28 cellular contexts compared by ENCODE assay signal in the genomic region with DNA sequence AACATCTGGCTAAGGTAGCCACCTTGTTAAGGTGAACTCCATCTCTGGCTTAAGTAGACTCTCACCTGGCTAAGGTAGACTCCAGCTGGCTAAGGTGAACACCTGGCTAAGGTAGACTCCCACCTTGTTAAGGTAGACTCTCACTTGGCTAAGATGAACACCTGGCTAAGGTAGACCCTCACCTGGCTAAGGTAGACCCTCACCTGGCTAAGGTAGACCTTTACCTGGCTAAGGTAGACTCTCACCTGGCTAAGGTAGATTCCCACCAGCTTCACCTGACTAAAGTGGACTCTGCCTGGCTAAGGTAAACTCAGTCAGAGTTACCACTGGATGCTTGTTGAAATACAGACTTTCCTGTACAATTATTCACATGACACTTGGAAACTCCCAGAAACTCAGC. TPM values are rescaled to one million over a fixed set of nuclear protein-coding genes. Genes with fewer than 3 reads are reported as not detected.
DNase-seq lines count a peak whose midpoint lies in the region; ATAC-seq and TF ChIP-seq lines count a peak whose summit lies in the region.
"Had no signal": no experiment of that assay in that cellular context is flagged by ENCODE, and none has a peak within 500 bp of the region (broad histone marks: within the 10 kb centered on the region; RNA-seq: fewer than 3 reads in every experiment).

No MANE protein-coding gene starts in this region.

- no peaks in the 10 kb centered on the region for H3K27me3 ChIP-seq in CD4-positive, alpha-beta T cell (ENCODE audit: control insufficient read depth, insufficient read depth, low read length)
- H3K27me3 ChIP-seq: body of pancreas, SJCRH30, stomach, upper lobe of left lung had no signal

- H3K4me1 Mint-ChIP-seq in T-helper 2 cell treated with Interferon-gamma antibody and Interleukin-4, amounts not matched to agents 5 μg/mL and 100 μg/mL, for 36 hours (ENCODE audit: low read depth), result peaks cover 58% of the 10 kb centered on the region
- H3K4me1 Mint-ChIP-seq in CD4-positive, alpha-beta T cell (ENCODE audit: low read depth), result peaks cover 86% of the 10 kb centered on the region
- peaks cover 61% of the 10 kb centered on the region for H3K4me1 Mint-ChIP-seq in activated CD4-positive, alpha-beta memory T cell treated with anti-CD3 and anti-CD28 coated beads for 36 hours (ENCODE audit: low read depth)
- H3K4me1 Mint-ChIP-seq in immature natural killer cell, result peaks cover 45 to 46% of the 10 kb centered on the region in 2 donors
- H3K4me1 Mint-ChIP-seq in stimulated activated naive B cell treated with anti-CD40 and anti-IgM and Interleukin-4, amounts not matched to agents 10 μg/mL and 1 μg/mL and 100 μg/mL, for 72 hours, result peaks cover 12 to 23% of the 10 kb centered on the region in 2 donors
- H3K4me1 Mint-ChIP-seq: endodermal cell had no signal

- H3K27ac Mint-ChIP-seq in T-helper 2 cell treated with Interferon-gamma antibody and Interleukin-4, amounts not matched to agents 5 μg/mL and 100 μg/mL, for 36 hours, result peak overlapping the region; percentile 94
- H3K27ac Mint-ChIP-seq in CD4-positive, alpha-beta T cell, result peak overlapping the region; percentile 83
- peak overlapping the region; percentile 86 for H3K27ac Mint-ChIP-seq in activated CD4-positive, alpha-beta memory T cell treated with anti-CD3 and anti-CD28 coated beads for 36 hours
- H3K27ac Mint-ChIP-seq in immature natural killer cell, result peak overlapping the region; percentile 88 to 98 (median 94)
- H3K27ac Mint-ChIP-seq in stimulated activated naive B cell treated with anti-CD40 and anti-IgM and Interleukin-4, amounts not matched to agents 10 μg/mL and 1 μg/mL and 100 μg/mL, for 72 hours, result no peak overlapping the region
- H3K27ac Mint-ChIP-seq: endodermal cell, WTC11 had no signal

- POLR2A ChIA-PET in CD4-positive, alpha-beta T cell (lab: Charles Lee), result interaction anchor here (0.7 to 3.3 kb wide), 9 partner anchors 9 to 1516 kb away, joined by 3 to 27 read pairs (median 6); partner anchors contain the start of genes PIN1, SWSAP1, UBL5 and ZNF846
- POLR2A ChIA-PET in activated CD4-positive, alpha-beta memory T cell treated with anti-CD3 and anti-CD28 coated beads for 36 hours (lab: Charles Lee), result interaction anchor here (1.2 kb wide), 1 partner anchor 8 kb away, joined by 3 read pairs; no protein-coding TSS in a partner anchor

- H3K27me3 Mint-ChIP-seq in T-helper 2 cell treated with Interferon-gamma antibody and Interleukin-4, amounts not matched to agents 5 μg/mL and 100 μg/mL, for 36 hours (ENCODE audit: low read depth), result no peaks in the 10 kb centered on the region
- H3K27me3 Mint-ChIP-seq in CD4-positive, alpha-beta T cell, result no peaks in the 10 kb centered on the region
- H3K27me3 Mint-ChIP-seq in activated CD4-positive, alpha-beta memory T cell treated with anti-CD3 and anti-CD28 coated beads for 36 hours, result no peaks in the 10 kb centered on the region
- H3K27me3 Mint-ChIP-seq in immature natural killer cell (ENCODE audit: low read depth in 3 of 3), result peaks cover 0 to 4% (median 1%) of the 10 kb centered on the region in 3 donors
- H3K27me3 Mint-ChIP-seq in stimulated activated naive B cell treated with anti-CD40 and anti-IgM and Interleukin-4, amounts not matched to agents 10 μg/mL and 1 μg/mL and 100 μg/mL, for 72 hours, result peaks cover 0 to 5% of the 10 kb centered on the region in 2 donors

- H3K27ac ChIP-seq in CD4-positive, alpha-beta T cell (ENCODE audit: low read depth, low read length), result peak overlapping the region; percentile 84
- H3K27ac ChIP-seq: body of pancreas, psoas muscle, SJCRH30, upper lobe of left lung had no signal

- no peak for ATAC-seq in CD4-positive, alpha-beta T cell (ENCODE audit: poor library complexity)
- ATAC-seq in stimulated activated naive B cell treated with anti-CD40 and anti-IgM and Interleukin-4, amounts not matched to agents 10 μg/mL and 1 μg/mL and 100 μg/mL, for 72 hours (replicated peaks), result no peak
- ATAC-seq: body of pancreas, left colon, Panc1, psoas muscle, WTC11 had no signal

- H3K9me3 Mint-ChIP-seq in T-helper 2 cell treated with Interferon-gamma antibody and Interleukin-4, amounts not matched to agents 5 μg/mL and 100 μg/mL, for 36 hours, result no peaks in the 10 kb centered on the region
- H3K9me3 Mint-ChIP-seq in CD4-positive, alpha-beta T cell, result no peaks in the 10 kb centered on the region
- no peaks in the 10 kb centered on the region for H3K9me3 Mint-ChIP-seq in activated CD4-positive, alpha-beta memory T cell treated with anti-CD3 and anti-CD28 coated beads for 36 hours
- no peaks in the 10 kb centered on the region for H3K9me3 Mint-ChIP-seq in immature natural killer cell
- H3K9me3 Mint-ChIP-seq in stimulated activated naive B cell treated with anti-CD40 and anti-IgM and Interleukin-4, amounts not matched to agents 10 μg/mL and 1 μg/mL and 100 μg/mL, for 72 hours, result peaks cover 0 to 3% of the 10 kb centered on the region in 2 donors
- H3K9me3 Mint-ChIP-seq: endodermal cell, nephron progenitor cell, WTC11 had no signal

- DNase-seq in T-helper 2 cell treated with Interferon-gamma antibody and Interleukin-4, amounts not matched to agents 5 μg/mL and 100 μg/mL, for 36 hours (ENCODE audit: low spot score), result no peak
- DNase-seq in T-helper 2 cell (no peak), immature natural killer cell (no peak), midbrain (lab: John Stamatoyannopoulos, UW) (no peak), mucosa of gallbladder (ENCODE audit: low spot score) (no peak)
- DNase-seq in CD4-positive, alpha-beta T cell, result no peak
- no peak for DNase-seq in activated CD4-positive, alpha-beta memory T cell treated with anti-CD3 and anti-CD28 coated beads for 36 hours
- DNase-seq in stimulated activated naive B cell treated with anti-CD40 and anti-IgM and Interleukin-4, amounts not matched to agents 10 μg/mL and 1 μg/mL and 100 μg/mL, for 72 hours, result no peak
- DNase-seq: 8988T, activated gamma-delta T cell treated with Interleukin-2 at 50 U/mL for 16 hours, body of pancreas, Calu3, EL, endodermal cell, glutamatergic neuron, left colon, mesenchymal stem cell, NCI-H1092 treated with DMSO at 0.1 percent for 48 hours, NCI-H2081, NCI-H446 treated with DMSO at 0.1 percent for 48 hours, nephron progenitor cell, psoas muscle, SJCRH30, stomach, upper lobe of left lung had no signal

- peak overlapping the region; percentile 92 for H3K4me3 Mint-ChIP-seq in T-helper 2 cell treated with Interferon-gamma antibody and Interleukin-4, amounts not matched to agents 5 μg/mL and 100 μg/mL, for 36 hours
- H3K4me3 Mint-ChIP-seq in CD4-positive, alpha-beta T cell, result peak overlapping the region; percentile 87
- no peak overlapping the region for H3K4me3 Mint-ChIP-seq in activated CD4-positive, alpha-beta memory T cell treated with anti-CD3 and anti-CD28 coated beads for 36 hours
- peak overlapping the region; percentile 79 to 98 (median 89) for H3K4me3 Mint-ChIP-seq in immature natural killer cell
- no peak overlapping the region for H3K4me3 Mint-ChIP-seq in stimulated activated naive B cell treated with anti-CD40 and anti-IgM and Interleukin-4, amounts not matched to agents 10 μg/mL and 1 μg/mL and 100 μg/mL, for 72 hours
- H3K4me3 Mint-ChIP-seq: endodermal cell, nephron progenitor cell, WTC11 had no signal

- H3K9me3 ChIP-seq in CD4-positive, alpha-beta T cell (ENCODE audit: control insufficient read depth, low read length), result no peaks in the 10 kb centered on the region
- H3K9me3 ChIP-seq: body of pancreas, HAP-1, psoas muscle, SJCRH30, stomach, upper lobe of left lung had no signal

- H3K36me3 Mint-ChIP-seq in T-helper 2 cell treated with Interferon-gamma antibody and Interleukin-4, amounts not matched to agents 5 μg/mL and 100 μg/mL, for 36 hours (ENCODE audit: low read depth), result peaks cover 8% of the 10 kb centered on the region
- peaks cover 33% of the 10 kb centered on the region for H3K36me3 Mint-ChIP-seq in CD4-positive, alpha-beta T cell (ENCODE audit: low read depth)
- peaks cover 5% of the 10 kb centered on the region for H3K36me3 Mint-ChIP-seq in activated CD4-positive, alpha-beta memory T cell treated with anti-CD3 and anti-CD28 coated beads for 36 hours
- peaks cover 3 to 9% (median 6%) of the 10 kb centered on the region in 3 donors for H3K36me3 Mint-ChIP-seq in immature natural killer cell
- peaks cover 11% of the 10 kb centered on the region in 2 donors for H3K36me3 Mint-ChIP-seq in stimulated activated naive B cell treated with anti-CD40 and anti-IgM and Interleukin-4, amounts not matched to agents 10 μg/mL and 1 μg/mL and 100 μg/mL, for 72 hours

- intact Hi-C loops in CD4-positive, alpha-beta T cell (cut with DNase I, micrococcal nuclease), result loop anchor here in 1 of 2 experiments (10.0 kb wide), 1 partner anchor 366 kb away; no protein-coding TSS in a partner anchor
- intact Hi-C loops in activated CD4-positive, alpha-beta memory T cell treated with anti-CD3 and anti-CD28 coated beads for 36 hours (cut with micrococcal nuclease), result loop anchor here (2.0 kb wide), 1 partner anchor 24 kb away; the partner anchor contains the start of gene PIN1

- TF ChIP-seq CTCF in CD4-positive, alpha-beta T cell (IDR thresholded peaks at IDR 0.05), result no peak

- CTCF ChIA-PET in CD4-positive, alpha-beta T cell (lab: Charles Lee), result interaction anchor here (0.9 kb wide), 1 partner anchor 411 kb away, joined by 3 read pairs; no protein-coding TSS in a partner anchor
- CTCF ChIA-PET in activated CD4-positive, alpha-beta memory T cell treated with anti-CD3 and anti-CD28 coated beads for 36 hours (lab: Charles Lee), result interaction anchor here (1.0 to 1.3 kb wide), 3 partner anchors 11 to 530 kb away, joined by 3 read pairs; no protein-coding TSS in a partner anchor

RNA-seq across cellular contexts. Expression of gene PIN1, which starts 23.6 kb away (rescaled TPM):
- 10 to 100 TPM; 33.2 to 35.3 TPM for total RNA-seq in CD4-positive, alpha-beta T cell
- total RNA-seq in activated CD4-positive, alpha-beta memory T cell treated with anti-CD3 and anti-CD28 coated beads for 36 hours, result 10 to 100 TPM; 85.4 to 86.1 TPM
- polyA plus RNA-seq in immature natural killer cell, result 100 to 1,000 TPM; 143 to 227 (median 183) TPM
- total RNA-seq in mucosa of gallbladder, result 90.8 TPM

RNA-seq across cellular contexts. Expression of gene UBL5, which starts 31.0 kb away (rescaled TPM):
- total RNA-seq in CD4-positive, alpha-beta T cell, result 100 to 1,000 TPM; 163 to 165 TPM
- total RNA-seq in activated CD4-positive, alpha-beta memory T cell treated with anti-CD3 and anti-CD28 coated beads for 36 hours, result 100 to 1,000 TPM; 334 to 346 TPM
- polyA plus RNA-seq in immature natural killer cell, result 1,000 to 10,000 TPM in 1 of 3 donors, 100 to 1,000 TPM in 2; 610 to 1,222 (median 775) TPM
- 283 TPM for total RNA-seq in mucosa of gallbladder

RNA-seq across cellular contexts. Expression of gene FBXL12, which starts 39.9 kb away (rescaled TPM):
- 10 to 100 TPM; 33.4 to 38.4 TPM for total RNA-seq in CD4-positive, alpha-beta T cell
- 10 to 100 TPM; 20.7 to 22.0 TPM for total RNA-seq in activated CD4-positive, alpha-beta memory T cell treated with anti-CD3 and anti-CD28 coated beads for 36 hours
- polyA plus RNA-seq in immature natural killer cell, result 10 to 100 TPM; 12.2 to 17.2 (median 14.2) TPM
- 31.9 TPM for total RNA-seq in mucosa of gallbladder

Comparison
In these comparisons a context has a peak if more than half of its experiments do, and no peak if none do; other contexts are left out.
1. H3K4me3 Mint-ChIP-seq: peak in T-helper 2 cell treated with Interferon-gamma antibody and Interleukin-4, amounts not matched to agents 5 μg/mL and 100 μg/mL, for 36 hours (single experiment), CD4-positive, alpha-beta T cell (single experiment) and immature natural killer cell (5 of 5); none in activated CD4-positive, alpha-beta memory T cell treated with anti-CD3 and anti-CD28 coated beads for 36 hours (single experiment) and stimulated activated naive B cell treated with anti-CD40 and anti-IgM and Interleukin-4, amounts not matched to agents 10 μg/mL and 1 μg/mL and 100 μg/mL, for 72 hours (0 of 2).